ENCODE assay signal across 17 cellular contexts in genomic region chr2:161147856-161148255, GRCh38. TPM values are rescaled to one million over a fixed set of nuclear protein-coding genes. Genes with fewer than 3 reads are reported as not detected.
DNase-seq lines count a peak whose midpoint lies in the region; ATAC-seq and TF ChIP-seq lines count a peak whose summit lies in the region.
"Had no signal": no experiment of that assay in that cellular context is flagged by ENCODE, and none has a peak within 500 bp of the region (broad histone marks: within the 10 kb centered on the region; RNA-seq: fewer than 3 reads in every experiment).

No MANE protein-coding gene starts in this region.

- peak; percentile 55 for ATAC-seq in GM18505 (IDR thresholded peaks at IDR 0.05; ENCODE audit: unreplicated experiment)
- peak; percentile 59 for ATAC-seq in GM19452 (IDR thresholded peaks at IDR 0.05; ENCODE audit: unreplicated experiment)
- ATAC-seq in HG02870 (IDR thresholded peaks at IDR 0.05; ENCODE audit: unreplicated experiment): peak; percentile 70
- peak; percentile 52 for ATAC-seq in HG03457 (IDR thresholded peaks at IDR 0.05; ENCODE audit: unreplicated experiment)
- ATAC-seq in GM19324 (IDR thresholded peaks at IDR 0.05; ENCODE audit: low FRiP score, unreplicated experiment): no peak
- ATAC-seq in GM21825 (IDR thresholded peaks at IDR 0.05; ENCODE audit: unreplicated experiment): no peak
- ATAC-seq: sciatic nerve had no signal

- no peak for DNase-seq in NCI-H748 treated with DMSO at 0.1 percent for 48 hours (lab: John Stamatoyannopoulos, UW)
- DNase-seq in occipital lobe (lab: John Stamatoyannopoulos, UW): no peak
- DNase-seq: activated CD4-positive, alpha-beta T cell treated with anti-CD3 and anti-CD28 coated beads for 1 hour; CD8-positive, alpha-beta memory T cell; H7; hypothalamus; NCI-H146; NCI-H345; SHP77; stimulated activated CD4-positive, alpha-beta T cell treated with anti-CD3 and anti-CD28 coated beads, Interleukin-2, amount 100 ng/mL, for 24 hours had no signal

- TF ChIP-seq POLR2A in GM18505 (IDR thresholded peaks at IDR 0.05; ENCODE audit: borderline replicate concordance, extremely low read depth, insufficient read depth, insufficient read length): no peak

RNA-seq across cellular contexts. Expression of gene TANK, which starts 12.4 kb away (rescaled TPM):
- total RNA-seq in occipital lobe: 89.5 TPM

Comparison
In these comparisons a context has a peak if more than half of its experiments do, and no peak if none do; other contexts are left out.
1. ATAC-seq: peak in GM18505 (single experiment), GM19452 (single experiment), HG02870 (single experiment) and HG03457 (single experiment); none in GM19324 (single experiment) and GM21825 (single experiment).